ENCODE assay signal across 15 cellular contexts in genomic region chr1:172941945-172942344, GRCh38.
DNase-seq lines count a peak whose midpoint lies in the region; ATAC-seq and TF ChIP-seq lines count a peak whose summit lies in the region.
"Had no signal": no experiment of that assay in that cellular context is flagged by ENCODE, and none has a peak within 500 bp of the region (broad histone marks: within the 10 kb centered on the region; RNA-seq: fewer than 3 reads in every experiment).

No MANE protein-coding gene starts in this region.

- no peak for TF ChIP-seq CTCF in SU-DHL-6 (IDR thresholded peaks at IDR 0.05; ENCODE audit: insufficient read depth, low read length, poor library complexity, severe bottlenecking)

- no peaks in the 10 kb centered on the region for H3K9me2 ChIP-seq in GM23248 (ENCODE audit: insufficient read depth)
- H3K9me2 ChIP-seq in SU-DHL-6 (replicated peaks; ENCODE audit: insufficient read depth, low read length): no peaks in the 10 kb centered on the region

- H4K20me1 ChIP-seq in GM23248 (ENCODE audit: insufficient read depth): no peaks in the 10 kb centered on the region
- no peaks in the 10 kb centered on the region for H4K20me1 ChIP-seq in SU-DHL-6 (ENCODE audit: low read depth, low read length)
- H4K20me1 ChIP-seq: BLaER1 treated with 17β-estradiol and CSF1 and Interleukin-3, amounts not matched to agents 10 nM and 100 nM had no signal

- WGBS in GM23248 (ENCODE audit: low coverage in 1 of 2, low lambda C conversion rate in 2 of 2, missing lambda C conversion rate in 2 of 2), 2 experiments: 16 to 17% methylated on average over 2 of the region's 2 CpGs

- in situ Hi-C loops in GM23248 (cut with MboI): no loop called here

- H3K4me2 ChIP-seq in GM23248 (ENCODE audit: unreplicated experiment) (no peak overlapping the region), SU-DHL-6 (ENCODE audit: low read depth, low read length, poor library complexity, severe bottlenecking) (peak overlapping the region; percentile 1)

- H2AFZ ChIP-seq in GM23248: no peak overlapping the region
- H2AFZ ChIP-seq in SU-DHL-6 (ENCODE audit: low read depth, low read length, severe bottlenecking): no peak overlapping the region

- intact Hi-C loops in left cardiac atrium (cut with DNase I) (no loop called here), left ventricle myocardium superior (cut with micrococcal nuclease) (no loop called here)

- H3K4me1 ChIP-seq in GM23248 (ENCODE audit: insufficient read depth): peaks cover 22% of the 10 kb centered on the region

- no peak for ATAC-seq in HG03521 (IDR thresholded peaks at IDR 0.05; ENCODE audit: unreplicated experiment)
- ATAC-seq in left cardiac atrium: no peak
- no peak for ATAC-seq in left ventricle myocardium superior

- 0 out of 2 replicates have a peak, but pooled peaks cover 2% of the 10 kb centered on the region for H3F3A ChIP-seq in GM23248 (ENCODE audit: insufficient read depth)
- H3F3A ChIP-seq in SU-DHL-6 (ENCODE audit: insufficient read depth): no peaks in the 10 kb centered on the region

- H3K9ac ChIP-seq in GM23248: no peak overlapping the region
- H3K9ac ChIP-seq in SU-DHL-6 (ENCODE audit: low read length): no peak overlapping the region
- H3K9ac ChIP-seq: BLaER1 treated with 17β-estradiol and CSF1 and Interleukin-3, amounts not matched to agents 10 nM and 100 nM had no signal

- H3K9me3 ChIP-seq in GM23248 (ENCODE audit: low read depth) (no peaks in the 10 kb centered on the region), SU-DHL-6 (ENCODE audit: insufficient read depth, low read length) (no peaks in the 10 kb centered on the region)

- H3K4me3 ChIP-seq in GM23248 (no peak overlapping the region), SU-DHL-6 (ENCODE audit: insufficient read depth, low read length, poor library complexity, severe bottlenecking) (no peak overlapping the region)
- H3K4me3 ChIP-seq: BLaER1 treated with 17β-estradiol and CSF1 and Interleukin-3, amounts not matched to agents 10 nM and 100 nM; HAP-1 had no signal

- H3K79me2 ChIP-seq in GM23248 (ENCODE audit: insufficient read depth) (no peaks in the 10 kb centered on the region), SU-DHL-6 (ENCODE audit: insufficient read depth, low read length) (no peaks in the 10 kb centered on the region)

- DNase-seq in A172 (ENCODE audit: low spot score): peak; percentile 45
- peak; percentile 32 for DNase-seq in GM23248
- DNase-seq in M059J (ENCODE audit: low read depth): peak; percentile 40
- DNase-seq in left cardiac atrium: no peak
- no peak for DNase-seq in left ventricle myocardium superior
- DNase-seq: Calu3; CD4-positive, CD25-positive, alpha-beta regulatory T cell; DMS 273 treated with DMSO at 0.1 percent for 48 hours; GDM1; KG1 had no signal

- H3K27me3 ChIP-seq in GM23248 (replicated peaks; ENCODE audit: insufficient read depth) (no peaks in the 10 kb centered on the region), SU-DHL-6 (ENCODE audit: low read length) (no peaks in the 10 kb centered on the region)
- H3K27me3 ChIP-seq: BLaER1 treated with 17β-estradiol and CSF1 and Interleukin-3, amounts not matched to agents 10 nM and 100 nM had no signal

- H3K36me3 ChIP-seq in GM23248 (ENCODE audit: low read depth) (no peaks in the 10 kb centered on the region), SU-DHL-6 (ENCODE audit: low read length) (no peaks in the 10 kb centered on the region)
- H3K36me3 ChIP-seq: BLaER1 treated with 17β-estradiol and CSF1 and Interleukin-3, amounts not matched to agents 10 nM and 100 nM; HAP-1 had no signal

- H3K27ac ChIP-seq in GM23248 (no peak overlapping the region), SU-DHL-6 (ENCODE audit: low read depth, low read length) (no peak overlapping the region)
- H3K27ac ChIP-seq: 22Rv1; BLaER1 treated with 17β-estradiol and CSF1 and Interleukin-3, amounts not matched to agents 10 nM and 100 nM had no signal

Comparison
In these comparisons a context has a peak if more than half of its experiments do, and no peak if none do; other contexts are left out.
1. DNase-seq: peak in A172 (single experiment), GM23248 (single experiment) and M059J (single experiment); none in left cardiac atrium (single experiment) and left ventricle myocardium superior (single experiment).